ENCODE assay signal across 1 cellular context in the genomic region with DNA sequence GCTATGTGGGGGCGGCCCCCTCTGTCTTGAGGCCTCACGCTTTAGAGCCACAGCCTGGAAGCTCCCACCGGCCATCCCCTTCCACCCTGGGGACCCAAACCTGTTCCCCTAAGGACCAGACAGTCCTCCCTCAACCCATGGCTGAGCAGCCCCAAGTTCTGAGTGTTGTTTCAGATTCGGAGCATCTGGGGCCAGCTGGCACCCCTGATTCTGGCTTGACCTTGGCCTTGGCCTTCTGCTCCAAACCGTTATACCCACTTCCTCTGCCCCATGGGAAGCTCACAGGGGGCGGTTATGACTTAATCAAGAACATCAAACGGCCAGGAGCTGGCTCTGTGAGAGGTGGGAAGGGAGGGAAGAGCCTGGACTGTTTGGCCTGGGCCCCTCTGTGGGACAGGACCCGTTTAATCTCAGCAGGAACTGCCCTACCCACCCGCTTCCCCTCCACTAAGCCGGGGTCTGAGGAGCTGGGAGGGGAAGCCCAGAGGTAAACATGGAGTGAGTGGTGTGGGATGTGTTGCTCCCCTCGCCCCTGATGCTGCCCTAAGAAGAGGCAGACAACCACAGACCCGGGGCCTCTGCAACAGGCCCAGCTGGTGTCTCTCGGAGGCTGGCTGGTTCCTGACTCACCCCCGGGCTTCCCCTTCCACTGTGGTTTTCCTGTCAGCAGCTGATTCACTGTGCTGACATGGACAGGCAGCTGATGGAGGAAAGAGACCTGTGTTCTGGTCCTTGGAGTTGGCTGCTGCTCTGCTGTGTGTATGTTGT.
TF ChIP-seq lines count a peak whose summit lies in the region.

No MANE protein-coding gene starts in this region.

TF ChIP-seq in K562, 482 proteins besides CTCF, POLR2A, EP300 and RAD21 (continued from another document and continues in another):
- TF ChIP-seq, protein P1, sequence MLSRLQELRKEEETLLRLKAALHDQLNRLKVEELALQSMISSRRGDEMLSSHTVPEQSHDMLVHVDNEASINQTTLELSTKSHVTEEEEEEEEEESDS (CRISPR knock-in tag; IDR thresholded peaks at IDR 0.05), result no peak
- TF ChIP-seq, protein P2, sequence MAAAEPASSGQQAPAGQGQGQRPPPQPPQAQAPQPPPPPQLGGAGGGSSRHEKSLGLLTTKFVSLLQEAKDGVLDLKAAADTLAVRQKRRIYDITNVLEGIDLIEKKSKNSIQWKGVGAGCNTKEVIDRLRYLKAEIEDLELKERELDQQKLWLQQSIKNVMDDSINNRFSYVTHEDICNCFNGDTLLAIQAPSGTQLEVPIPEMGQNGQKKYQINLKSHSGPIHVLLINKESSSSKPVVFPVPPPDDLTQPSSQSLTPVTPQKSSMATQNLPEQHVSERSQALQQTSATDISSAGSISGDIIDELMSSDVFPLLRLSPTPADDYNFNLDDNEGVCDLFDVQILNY (CRISPR knock-in tag; IDR thresholded peaks at IDR 0.05), result no peak
- TF ChIP-seq ZNF764 (CRISPR knock-in tag; IDR thresholded peaks at IDR 0.05; ENCODE audit: low read depth) (no peak), SIN3A (IDR thresholded peaks at IDR 0.05; ENCODE audit: borderline replicate concordance in 2 of 2, control insufficient read depth in 1 of 2, low read depth in 2 of 2, low read length in 2 of 2) (no peak), HDAC6 (IDR thresholded peaks at IDR 0.05; ENCODE audit: low read depth, low read length) (no peak), CC2D1A (IDR thresholded peaks at IDR 0.05) (no peak), CHD4 (IDR thresholded peaks at IDR 0.05; ENCODE audit: insufficient read depth, insufficient replicate concordance, low read depth, low read length, poor library complexity, severe bottlenecking) (no peak), JUND (IDR thresholded peaks at IDR 0.05; ENCODE audit: borderline replicate concordance, low read depth, low read length) (peak; percentile 81), JUND (tag; IDR thresholded peaks at IDR 0.05; ENCODE audit: borderline replicate concordance, low read depth, low read length) (peak; percentile 78; the same call in 1 of the 3 replicates), TBP (optimal IDR thresholded peaks at IDR 0.05; ENCODE audit: low read depth, low read length) (no peak), GABPB2 (CRISPR knock-in tag; conservative IDR thresholded peaks at IDR 0.05) (no peak), NFRKB (IDR thresholded peaks at IDR 0.05; ENCODE audit: low read depth) (no peak), RFX7 (CRISPR knock-in tag; IDR thresholded peaks at IDR 0.05) (no peak), DNMT1 (IDR thresholded peaks at IDR 0.05) (no peak), HDAC2 (IDR thresholded peaks at IDR 0.05) (no peak), HNRNPH1 (optimal IDR thresholded peaks at IDR 0.05; ENCODE audit: low read depth, low read length) (no peak), MTA3 (IDR thresholded peaks at IDR 0.05; ENCODE audit: borderline replicate concordance) (no peak), MTA1 (IDR thresholded peaks at IDR 0.05; ENCODE audit: borderline replicate concordance) (no peak), PCBP1 (IDR thresholded peaks at IDR 0.05; ENCODE audit: low read depth, low read length, poor library complexity, severe bottlenecking) (no peak), YY1 (IDR thresholded peaks at IDR 0.05; ENCODE audit: borderline replicate concordance in 1 of 3, control insufficient read depth in 1 of 3, extremely low read depth in 1 of 3, insufficient read depth in 3 of 3, insufficient read length in 1 of 3, insufficient replicate concordance in 2 of 3, low read depth in 1 of 3, low read length in 2 of 3) (peak in 1 of 3 experiments; percentile 36), MCM2 (IDR thresholded peaks at IDR 0.05; ENCODE audit: low read depth) (no peak), PHF21A (IDR thresholded peaks at IDR 0.05; ENCODE audit: borderline replicate concordance, low read depth) (no peak), KDM5B (IDR thresholded peaks at IDR 0.05; ENCODE audit: insufficient replicate concordance, low read depth, low read length) (no peak), ZNF699 (CRISPR knock-in tag; IDR thresholded peaks at IDR 0.05; ENCODE audit: insufficient replicate concordance) (no peak), RBM34 (IDR thresholded peaks at IDR 0.05; ENCODE audit: borderline replicate concordance, insufficient read depth, low read length) (no peak), ILF3 (IDR thresholded peaks at IDR 0.05; ENCODE audit: borderline replicate concordance) (no peak), ARID2 (IDR thresholded peaks at IDR 0.05) (no peak), SRSF3 (IDR thresholded peaks at IDR 0.05; ENCODE audit: insufficient read depth, low read length) (no peak), ZNF12 (CRISPR knock-in tag; IDR thresholded peaks at IDR 0.05) (no peak), DPF2 (IDR thresholded peaks at IDR 0.05) (peak; percentile 38; the same call in 1 of the 2 replicates), ZNF507 (tag; conservative IDR thresholded peaks at IDR 0.05) (no peak), ZC3H11A (IDR thresholded peaks at IDR 0.05; ENCODE audit: low read depth, low read length) (no peak)
- TF ChIP-seq, protein P3, sequence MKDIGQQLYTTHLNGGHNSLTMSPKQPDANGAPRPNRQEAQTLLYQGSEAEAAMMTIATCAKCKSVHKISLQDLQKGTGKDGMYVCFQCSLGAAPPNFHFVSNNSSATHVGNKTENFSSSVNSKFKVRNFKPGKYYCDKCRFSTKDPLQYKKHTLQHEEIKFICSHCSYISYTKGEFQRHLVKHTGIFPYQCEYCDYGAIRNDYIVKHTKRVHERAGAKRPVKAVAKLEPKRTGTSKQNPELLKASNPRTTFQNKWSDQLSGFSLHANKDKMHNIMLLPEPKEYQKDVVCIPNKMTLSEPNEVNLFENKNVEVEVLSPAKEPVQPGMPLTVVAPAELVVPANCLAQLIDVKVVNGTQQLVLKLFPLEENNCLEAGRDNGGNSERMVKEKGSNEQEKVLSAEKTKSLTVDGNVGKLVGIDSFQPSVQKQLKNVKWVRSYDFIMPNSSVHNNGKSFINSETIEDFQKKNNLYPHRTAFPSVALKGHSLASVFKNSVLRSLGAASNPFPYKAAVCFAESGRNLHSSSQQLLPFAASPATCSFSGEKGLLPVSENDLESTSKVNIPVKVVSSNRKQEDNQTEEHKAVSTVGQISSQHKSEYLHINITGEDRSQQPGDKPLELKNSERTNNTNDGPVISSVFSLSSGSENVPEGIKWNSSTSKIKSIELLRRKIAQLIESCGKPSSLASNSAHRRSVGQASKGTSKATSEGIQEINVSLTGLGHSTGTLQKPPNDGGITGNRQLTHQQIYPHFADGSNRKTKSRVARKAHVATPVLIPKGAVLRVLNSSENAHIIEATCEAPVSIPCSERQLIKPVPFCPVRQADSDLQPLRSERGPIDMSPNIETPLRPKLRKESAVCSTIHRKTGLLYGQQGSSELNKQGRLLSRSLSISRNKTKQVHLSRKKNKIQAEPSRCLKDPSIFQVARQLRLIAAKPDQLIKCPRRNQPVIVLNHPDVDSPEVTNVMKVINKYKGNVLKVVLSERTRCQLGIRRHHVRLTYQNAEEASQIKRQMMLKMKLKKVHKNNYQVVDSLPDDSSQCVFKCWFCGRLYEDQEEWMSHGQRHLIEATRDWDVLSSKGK (CRISPR knock-in tag; IDR thresholded peaks at IDR 0.05), result no peak
- TF ChIP-seq, protein P4, sequence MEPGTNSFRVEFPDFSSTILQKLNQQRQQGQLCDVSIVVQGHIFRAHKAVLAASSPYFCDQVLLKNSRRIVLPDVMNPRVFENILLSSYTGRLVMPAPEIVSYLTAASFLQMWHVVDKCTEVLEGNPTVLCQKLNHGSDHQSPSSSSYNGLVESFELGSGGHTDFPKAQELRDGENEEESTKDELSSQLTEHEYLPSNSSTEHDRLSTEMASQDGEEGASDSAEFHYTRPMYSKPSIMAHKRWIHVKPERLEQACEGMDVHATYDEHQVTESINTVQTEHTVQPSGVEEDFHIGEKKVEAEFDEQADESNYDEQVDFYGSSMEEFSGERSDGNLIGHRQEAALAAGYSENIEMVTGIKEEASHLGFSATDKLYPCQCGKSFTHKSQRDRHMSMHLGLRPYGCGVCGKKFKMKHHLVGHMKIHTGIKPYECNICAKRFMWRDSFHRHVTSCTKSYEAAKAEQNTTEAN (CRISPR knock-in tag; IDR thresholded peaks at IDR 0.05), result no peak
- TF ChIP-seq, protein P5, sequence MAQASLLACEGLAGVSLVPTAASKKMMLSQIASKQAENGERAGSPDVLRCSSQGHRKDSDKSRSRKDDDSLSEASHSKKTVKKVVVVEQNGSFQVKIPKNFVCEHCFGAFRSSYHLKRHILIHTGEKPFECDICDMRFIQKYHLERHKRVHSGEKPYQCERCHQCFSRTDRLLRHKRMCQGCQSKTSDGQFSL (CRISPR knock-in tag; IDR thresholded peaks at IDR 0.05), result no peak
- TF ChIP-seq, protein P5 (tag; IDR thresholded peaks at IDR 0.05), result no peak
- TF ChIP-seq, protein P6, sequence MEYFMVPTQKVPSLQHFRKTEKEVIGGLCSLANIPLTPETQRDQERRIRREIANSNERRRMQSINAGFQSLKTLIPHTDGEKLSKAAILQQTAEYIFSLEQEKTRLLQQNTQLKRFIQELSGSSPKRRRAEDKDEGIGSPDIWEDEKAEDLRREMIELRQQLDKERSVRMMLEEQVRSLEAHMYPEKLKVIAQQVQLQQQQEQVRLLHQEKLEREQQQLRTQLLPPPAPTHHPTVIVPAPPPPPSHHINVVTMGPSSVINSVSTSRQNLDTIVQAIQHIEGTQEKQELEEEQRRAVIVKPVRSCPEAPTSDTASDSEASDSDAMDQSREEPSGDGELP (CRISPR knock-in tag; IDR thresholded peaks at IDR 0.05; ENCODE audit: borderline replicate concordance), result peak; percentile 99
- TF ChIP-seq, protein P7, sequence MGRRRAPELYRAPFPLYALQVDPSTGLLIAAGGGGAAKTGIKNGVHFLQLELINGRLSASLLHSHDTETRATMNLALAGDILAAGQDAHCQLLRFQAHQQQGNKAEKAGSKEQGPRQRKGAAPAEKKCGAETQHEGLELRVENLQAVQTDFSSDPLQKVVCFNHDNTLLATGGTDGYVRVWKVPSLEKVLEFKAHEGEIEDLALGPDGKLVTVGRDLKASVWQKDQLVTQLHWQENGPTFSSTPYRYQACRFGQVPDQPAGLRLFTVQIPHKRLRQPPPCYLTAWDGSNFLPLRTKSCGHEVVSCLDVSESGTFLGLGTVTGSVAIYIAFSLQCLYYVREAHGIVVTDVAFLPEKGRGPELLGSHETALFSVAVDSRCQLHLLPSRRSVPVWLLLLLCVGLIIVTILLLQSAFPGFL (CRISPR knock-in tag; IDR thresholded peaks at IDR 0.05), result no peak
- TF ChIP-seq, protein P8, sequence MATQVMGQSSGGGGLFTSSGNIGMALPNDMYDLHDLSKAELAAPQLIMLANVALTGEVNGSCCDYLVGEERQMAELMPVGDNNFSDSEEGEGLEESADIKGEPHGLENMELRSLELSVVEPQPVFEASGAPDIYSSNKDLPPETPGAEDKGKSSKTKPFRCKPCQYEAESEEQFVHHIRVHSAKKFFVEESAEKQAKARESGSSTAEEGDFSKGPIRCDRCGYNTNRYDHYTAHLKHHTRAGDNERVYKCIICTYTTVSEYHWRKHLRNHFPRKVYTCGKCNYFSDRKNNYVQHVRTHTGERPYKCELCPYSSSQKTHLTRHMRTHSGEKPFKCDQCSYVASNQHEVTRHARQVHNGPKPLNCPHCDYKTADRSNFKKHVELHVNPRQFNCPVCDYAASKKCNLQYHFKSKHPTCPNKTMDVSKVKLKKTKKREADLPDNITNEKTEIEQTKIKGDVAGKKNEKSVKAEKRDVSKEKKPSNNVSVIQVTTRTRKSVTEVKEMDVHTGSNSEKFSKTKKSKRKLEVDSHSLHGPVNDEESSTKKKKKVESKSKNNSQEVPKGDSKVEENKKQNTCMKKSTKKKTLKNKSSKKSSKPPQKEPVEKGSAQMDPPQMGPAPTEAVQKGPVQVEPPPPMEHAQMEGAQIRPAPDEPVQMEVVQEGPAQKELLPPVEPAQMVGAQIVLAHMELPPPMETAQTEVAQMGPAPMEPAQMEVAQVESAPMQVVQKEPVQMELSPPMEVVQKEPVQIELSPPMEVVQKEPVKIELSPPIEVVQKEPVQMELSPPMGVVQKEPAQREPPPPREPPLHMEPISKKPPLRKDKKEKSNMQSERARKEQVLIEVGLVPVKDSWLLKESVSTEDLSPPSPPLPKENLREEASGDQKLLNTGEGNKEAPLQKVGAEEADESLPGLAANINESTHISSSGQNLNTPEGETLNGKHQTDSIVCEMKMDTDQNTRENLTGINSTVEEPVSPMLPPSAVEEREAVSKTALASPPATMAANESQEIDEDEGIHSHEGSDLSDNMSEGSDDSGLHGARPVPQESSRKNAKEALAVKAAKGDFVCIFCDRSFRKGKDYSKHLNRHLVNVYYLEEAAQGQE (CRISPR knock-in tag; IDR thresholded peaks at IDR 0.05; ENCODE audit: low read depth), result no peak
- TF ChIP-seq, protein P9, sequence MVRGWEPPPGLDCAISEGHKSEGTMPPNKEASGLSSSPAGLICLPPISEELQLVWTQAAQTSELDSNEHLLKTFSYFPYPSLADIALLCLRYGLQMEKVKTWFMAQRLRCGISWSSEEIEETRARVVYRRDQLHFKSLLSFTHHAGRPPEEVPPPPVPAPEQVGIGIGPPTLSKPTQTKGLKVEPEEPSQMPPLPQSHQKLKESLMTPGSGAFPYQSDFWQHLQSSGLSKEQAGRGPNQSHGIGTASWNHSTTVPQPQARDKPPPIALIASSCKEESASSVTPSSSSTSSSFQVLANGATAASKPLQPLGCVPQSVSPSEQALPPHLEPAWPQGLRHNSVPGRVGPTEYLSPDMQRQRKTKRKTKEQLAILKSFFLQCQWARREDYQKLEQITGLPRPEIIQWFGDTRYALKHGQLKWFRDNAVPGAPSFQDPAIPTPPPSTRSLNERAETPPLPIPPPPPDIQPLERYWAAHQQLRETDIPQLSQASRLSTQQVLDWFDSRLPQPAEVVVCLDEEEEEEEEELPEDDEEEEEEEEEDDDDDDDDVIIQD (CRISPR knock-in tag; IDR thresholded peaks at IDR 0.05), result no peak
- TF ChIP-seq, protein P10, sequence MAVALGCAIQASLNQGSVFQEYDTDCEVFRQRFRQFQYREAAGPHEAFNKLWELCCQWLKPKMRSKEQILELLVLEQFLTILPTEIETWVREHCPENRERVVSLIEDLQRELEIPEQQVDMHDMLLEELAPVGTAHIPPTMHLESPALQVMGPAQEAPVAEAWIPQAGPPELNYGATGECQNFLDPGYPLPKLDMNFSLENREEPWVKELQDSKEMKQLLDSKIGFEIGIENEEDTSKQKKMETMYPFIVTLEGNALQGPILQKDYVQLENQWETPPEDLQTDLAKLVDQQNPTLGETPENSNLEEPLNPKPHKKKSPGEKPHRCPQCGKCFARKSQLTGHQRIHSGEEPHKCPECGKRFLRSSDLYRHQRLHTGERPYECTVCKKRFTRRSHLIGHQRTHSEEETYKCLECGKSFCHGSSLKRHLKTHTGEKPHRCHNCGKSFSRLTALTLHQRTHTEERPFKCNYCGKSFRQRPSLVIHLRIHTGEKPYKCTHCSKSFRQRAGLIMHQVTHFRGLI (CRISPR knock-in tag; IDR thresholded peaks at IDR 0.05), result no peak
- TF ChIP-seq, protein P11, sequence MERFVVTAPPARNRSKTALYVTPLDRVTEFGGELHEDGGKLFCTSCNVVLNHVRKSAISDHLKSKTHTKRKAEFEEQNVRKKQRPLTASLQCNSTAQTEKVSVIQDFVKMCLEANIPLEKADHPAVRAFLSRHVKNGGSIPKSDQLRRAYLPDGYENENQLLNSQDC (CRISPR knock-in tag; IDR thresholded peaks at IDR 0.05), result no peak
